ENCODE assay signal across 14 cellular contexts in genomic region chr3:193827039-193827669, GRCh38.
DNase-seq lines count a peak whose midpoint lies in the region; ATAC-seq and TF ChIP-seq lines count a peak whose summit lies in the region.
"Had no signal": no experiment of that assay in that cellular context is flagged by ENCODE, and none has a peak within 500 bp of the region (broad histone marks: within the 10 kb centered on the region; RNA-seq: fewer than 3 reads in every experiment).

No MANE protein-coding gene starts in this region.

- no peaks in the 10 kb centered on the region for H3K36me3 ChIP-seq in adrenal gland (replicated peaks in 1 of 2)
- H3K36me3 ChIP-seq: BE2C, ovary had no signal

- peaks cover 9 to 16% of the 10 kb centered on the region in 2 donors for H3K4me1 ChIP-seq in adrenal gland (replicated peaks in 1 of 2)
- H3K4me1 ChIP-seq: BE2C had no signal

- H3K27ac ChIP-seq in adrenal gland, result peak overlapping the region in 3 of 5 donors; percentile 57 to 78 (median 75)
- H3K27ac ChIP-seq: testis had no signal

- no peak overlapping the region for H3K4me3 ChIP-seq in adrenal gland
- H3K4me3 ChIP-seq: ovary, testis had no signal

- TF ChIP-seq EP300 in Ishikawa (IDR thresholded peaks at IDR 0.05; ENCODE audit: borderline replicate concordance), result no peak

- H3K27me3 ChIP-seq in adrenal gland, result no peaks in the 10 kb centered on the region
- H3K27me3 ChIP-seq: BE2C, ovary, testis had no signal

- 73 to 82% (median 78%) methylated on average over 7 of the region's 7 CpGs for WGBS in adrenal gland, 4 donors

- H3K9me3 Mint-ChIP-seq in Calu3 (ENCODE audit: low read depth, unreplicated experiment) (peaks cover 3% of the 10 kb centered on the region), nephron (peaks cover 4% of the 10 kb centered on the region)
- no peaks in the 10 kb centered on the region for H3K9me3 Mint-ChIP-seq in activated CD8-positive, alpha-beta T cell treated with anti-CD3 and anti-CD28 coated beads, Interleukin-2, amount 10 ng/mL, durations not matched to agents 7 days and 5 days (ENCODE audit: insufficient read depth)
- H3K9me3 Mint-ChIP-seq: activated naive CD8-positive, alpha-beta T cell treated with anti-CD3 and anti-CD28 coated beads, Interleukin-2, amount 10 ng/mL, durations not matched to agents 7 days and 5 days had no signal

- H3K4me1 Mint-ChIP-seq in Calu3 (ENCODE audit: low read depth, unreplicated experiment), result peaks cover 73% of the 10 kb centered on the region
- H3K4me1 Mint-ChIP-seq in nephron, result peaks cover 46% of the 10 kb centered on the region
- H3K4me1 Mint-ChIP-seq in activated CD8-positive, alpha-beta T cell treated with anti-CD3 and anti-CD28 coated beads, Interleukin-2, amount 10 ng/mL, durations not matched to agents 7 days and 5 days (ENCODE audit: low read depth), result no peaks in the 10 kb centered on the region
- H3K4me1 Mint-ChIP-seq: activated naive CD8-positive, alpha-beta T cell treated with anti-CD3 and anti-CD28 coated beads, Interleukin-2, amount 10 ng/mL, durations not matched to agents 7 days and 5 days had no signal

- DNase-seq in Calu3 (no peak), adrenal gland (peak in 2 of 7 donors; percentile 8 to 43)
- DNase-seq in activated CD8-positive, alpha-beta T cell treated with anti-CD3 and anti-CD28 coated beads, Interleukin-2, amount 10 ng/mL, durations not matched to agents 7 days and 5 days, result no peak
- DNase-seq in stimulated activated CD4-positive, alpha-beta T cell treated with anti-CD3 and anti-CD28 coated beads, Interleukin-4, amount 100 ng/mL, for 4 hours, result no peak
- DNase-seq in stimulated activated naive CD4-positive, alpha-beta T cell treated with Interleukin-2 at 50 U/mL for 16 hours (lab: John Stamatoyannopoulos, UW), result no peak
- DNase-seq: activated CD4-positive, alpha-beta T cell treated with anti-CD3 and anti-CD28 coated beads, Interleukin-2, amount 50 U/mL, for 48 hours; activated naive CD8-positive, alpha-beta T cell treated with anti-CD3 and anti-CD28 coated beads, Interleukin-2, amount 10 ng/mL, durations not matched to agents 7 days and 5 days; BE2C; NCI-H1092 treated with DMSO at 0.1 percent for 48 hours; stimulated activated CD4-positive, alpha-beta T cell treated with anti-CD3 and anti-CD28 coated beads, Interleukin-4, amount 100 ng/mL, for 1 hour had no signal

- no peak for TF ChIP-seq POLR2A in adrenal gland (IDR thresholded peaks at IDR 0.05)

- TF ChIP-seq RAD21 in Ishikawa (IDR thresholded peaks at IDR 0.05; ENCODE audit: low read depth), result no peak

- no peaks in the 10 kb centered on the region for H3K27me3 Mint-ChIP-seq in Calu3 (ENCODE audit: unreplicated experiment)
- peaks cover 28% of the 10 kb centered on the region for H3K27me3 Mint-ChIP-seq in nephron (ENCODE audit: low read depth)
- peaks cover 15% of the 10 kb centered on the region for H3K27me3 Mint-ChIP-seq in activated CD8-positive, alpha-beta T cell treated with anti-CD3 and anti-CD28 coated beads, Interleukin-2, amount 10 ng/mL, durations not matched to agents 7 days and 5 days (ENCODE audit: low read depth)

- no peak for TF ChIP-seq CTCF in Calu3 (IDR thresholded peaks at IDR 0.05; ENCODE audit: unreplicated experiment)
- no peak for TF ChIP-seq CTCF in adrenal gland (IDR thresholded peaks at IDR 0.05)
- no peak for TF ChIP-seq CTCF in nephron (IDR thresholded peaks at IDR 0.05; ENCODE audit: unreplicated experiment in 3 of 3)

- CTCF ChIA-PET in Calu3 (lab: Charles Lee), result interaction anchor here (0.9 to 1.2 kb wide), 4 partner anchors 10 to 46 kb away, joined by 3 to 4 read pairs (median 4); no protein-coding TSS in a partner anchor
- CTCF ChIA-PET in activated CD8-positive, alpha-beta T cell treated with anti-CD3 and anti-CD28 coated beads, Interleukin-2, amount 10 ng/mL, durations not matched to agents 7 days and 5 days (lab: Charles Lee), result no interaction called here

- no peak for ATAC-seq in activated CD8-positive, alpha-beta T cell treated with anti-CD3 and anti-CD28 coated beads, Interleukin-2, amount 10 ng/mL, durations not matched to agents 7 days and 5 days

- intact Hi-C loops in Calu3 (cut with micrococcal nuclease; ENCODE audit: unreplicated experiment), result loop anchor here (5.0 kb wide), 1 partner anchor 175 kb away; no protein-coding TSS in a partner anchor
- intact Hi-C loops in adrenal gland (cut with DNase I), result no loop called here

- no TSS peak for BruUV-seq in Calu3 (replicated peaks; lab: Mats Ljungman, UMichigan)

- H3K36me3 Mint-ChIP-seq in Calu3 (ENCODE audit: insufficient read depth, unreplicated experiment) (peaks cover 39% of the 10 kb centered on the region), nephron (ENCODE audit: low read depth) (no peaks in the 10 kb centered on the region)
- no peaks in the 10 kb centered on the region for H3K36me3 Mint-ChIP-seq in activated CD8-positive, alpha-beta T cell treated with anti-CD3 and anti-CD28 coated beads, Interleukin-2, amount 10 ng/mL, durations not matched to agents 7 days and 5 days (ENCODE audit: low read depth)
- H3K36me3 Mint-ChIP-seq: activated naive CD8-positive, alpha-beta T cell treated with anti-CD3 and anti-CD28 coated beads, Interleukin-2, amount 10 ng/mL, durations not matched to agents 7 days and 5 days had no signal

- H3K9me3 ChIP-seq in adrenal gland (replicated peaks in 1 of 3), result no peaks in the 10 kb centered on the region
- H3K9me3 ChIP-seq: ovary, testis had no signal

- no peak overlapping the region for H3K4me3 Mint-ChIP-seq in Calu3 (ENCODE audit: low read depth, unreplicated experiment)
- no peak overlapping the region for H3K4me3 Mint-ChIP-seq in nephron
- no peak overlapping the region for H3K4me3 Mint-ChIP-seq in activated CD8-positive, alpha-beta T cell treated with anti-CD3 and anti-CD28 coated beads, Interleukin-2, amount 10 ng/mL, durations not matched to agents 7 days and 5 days
- H3K4me3 Mint-ChIP-seq: activated naive CD8-positive, alpha-beta T cell treated with anti-CD3 and anti-CD28 coated beads, Interleukin-2, amount 10 ng/mL, durations not matched to agents 7 days and 5 days had no signal

- H3K27ac Mint-ChIP-seq in Calu3 (ENCODE audit: unreplicated experiment) (peak overlapping the region; percentile 5), nephron (peak overlapping the region; percentile 65 to 88 (median 78))
- no peak overlapping the region for H3K27ac Mint-ChIP-seq in activated CD8-positive, alpha-beta T cell treated with anti-CD3 and anti-CD28 coated beads, Interleukin-2, amount 10 ng/mL, durations not matched to agents 7 days and 5 days
- H3K27ac Mint-ChIP-seq: activated naive CD8-positive, alpha-beta T cell treated with anti-CD3 and anti-CD28 coated beads, Interleukin-2, amount 10 ng/mL, durations not matched to agents 7 days and 5 days had no signal

- POLR2A ChIA-PET in activated CD8-positive, alpha-beta T cell treated with anti-CD3 and anti-CD28 coated beads, Interleukin-2, amount 10 ng/mL, durations not matched to agents 7 days and 5 days (lab: Charles Lee), result no interaction called here

TF ChIP-seq in Ishikawa, 13 proteins besides CTCF, POLR2A, EP300 and RAD21:
- TF ChIP-seq TCF12 (IDR thresholded peaks at IDR 0.05; ENCODE audit: low read depth), result no peak
- no peak for TF ChIP-seq YY1 (IDR thresholded peaks at IDR 0.05; ENCODE audit: low read depth)
- TF ChIP-seq EGR1 (IDR thresholded peaks at IDR 0.05), result no peak
- TF ChIP-seq CREB1 (IDR thresholded peaks at IDR 0.05; ENCODE audit: low read depth), result no peak
- no peak for TF ChIP-seq TAF1 (IDR thresholded peaks at IDR 0.05; ENCODE audit: low read depth)
- TF ChIP-seq, protein P1, sequence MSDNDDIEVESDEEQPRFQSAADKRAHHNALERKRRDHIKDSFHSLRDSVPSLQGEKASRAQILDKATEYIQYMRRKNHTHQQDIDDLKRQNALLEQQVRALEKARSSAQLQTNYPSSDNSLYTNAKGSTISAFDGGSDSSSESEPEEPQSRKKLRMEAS (IDR thresholded peaks at IDR 0.05), result no peak
- 0 out of 2 replicates have a peak, but pooled peaks have one; percentile 36 for TF ChIP-seq NFIC (IDR thresholded peaks at IDR 0.05)
- TF ChIP-seq, protein P2, sequence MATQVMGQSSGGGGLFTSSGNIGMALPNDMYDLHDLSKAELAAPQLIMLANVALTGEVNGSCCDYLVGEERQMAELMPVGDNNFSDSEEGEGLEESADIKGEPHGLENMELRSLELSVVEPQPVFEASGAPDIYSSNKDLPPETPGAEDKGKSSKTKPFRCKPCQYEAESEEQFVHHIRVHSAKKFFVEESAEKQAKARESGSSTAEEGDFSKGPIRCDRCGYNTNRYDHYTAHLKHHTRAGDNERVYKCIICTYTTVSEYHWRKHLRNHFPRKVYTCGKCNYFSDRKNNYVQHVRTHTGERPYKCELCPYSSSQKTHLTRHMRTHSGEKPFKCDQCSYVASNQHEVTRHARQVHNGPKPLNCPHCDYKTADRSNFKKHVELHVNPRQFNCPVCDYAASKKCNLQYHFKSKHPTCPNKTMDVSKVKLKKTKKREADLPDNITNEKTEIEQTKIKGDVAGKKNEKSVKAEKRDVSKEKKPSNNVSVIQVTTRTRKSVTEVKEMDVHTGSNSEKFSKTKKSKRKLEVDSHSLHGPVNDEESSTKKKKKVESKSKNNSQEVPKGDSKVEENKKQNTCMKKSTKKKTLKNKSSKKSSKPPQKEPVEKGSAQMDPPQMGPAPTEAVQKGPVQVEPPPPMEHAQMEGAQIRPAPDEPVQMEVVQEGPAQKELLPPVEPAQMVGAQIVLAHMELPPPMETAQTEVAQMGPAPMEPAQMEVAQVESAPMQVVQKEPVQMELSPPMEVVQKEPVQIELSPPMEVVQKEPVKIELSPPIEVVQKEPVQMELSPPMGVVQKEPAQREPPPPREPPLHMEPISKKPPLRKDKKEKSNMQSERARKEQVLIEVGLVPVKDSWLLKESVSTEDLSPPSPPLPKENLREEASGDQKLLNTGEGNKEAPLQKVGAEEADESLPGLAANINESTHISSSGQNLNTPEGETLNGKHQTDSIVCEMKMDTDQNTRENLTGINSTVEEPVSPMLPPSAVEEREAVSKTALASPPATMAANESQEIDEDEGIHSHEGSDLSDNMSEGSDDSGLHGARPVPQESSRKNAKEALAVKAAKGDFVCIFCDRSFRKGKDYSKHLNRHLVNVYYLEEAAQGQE (IDR thresholded peaks at IDR 0.05; ENCODE audit: low read depth), result no peak
- no peak for TF ChIP-seq FOXM1 (IDR thresholded peaks at IDR 0.05; ENCODE audit: borderline replicate concordance, low read depth)
